8 cellular contexts compared by ENCODE assay signal in the genomic region with DNA sequence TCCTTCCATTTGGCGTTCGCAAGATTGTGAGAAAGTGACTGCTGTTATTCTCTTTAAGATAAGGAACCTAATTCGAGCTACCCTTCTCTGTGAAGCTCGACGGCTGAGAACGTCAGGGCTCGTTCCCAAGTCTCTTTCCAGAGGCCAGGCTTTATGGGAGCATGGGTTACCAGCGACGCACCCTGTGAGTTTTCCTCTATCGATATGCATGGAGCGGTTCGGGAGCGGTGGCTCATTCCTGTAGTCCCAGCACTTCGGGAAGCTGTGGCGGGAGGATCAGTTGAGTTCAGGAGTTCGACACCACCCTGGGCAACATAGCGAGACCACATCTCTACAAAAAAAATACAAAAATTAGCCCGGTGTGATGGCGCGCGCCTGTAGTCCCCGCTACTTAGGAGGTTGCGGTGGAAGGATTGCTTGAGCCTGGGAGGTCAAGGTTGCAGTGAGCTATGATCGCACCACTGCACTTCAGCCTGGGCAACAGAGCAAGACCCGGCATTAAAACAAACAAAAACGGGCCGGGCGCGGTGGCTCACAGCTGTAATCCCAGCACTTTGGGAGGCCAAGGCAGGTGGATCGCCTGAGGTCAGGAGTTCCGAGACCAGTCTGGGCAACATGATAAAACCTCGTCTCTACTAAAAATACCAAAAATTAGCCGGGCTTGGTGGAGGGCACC. TPM values are rescaled to one million over a fixed set of nuclear protein-coding genes. Genes with fewer than 3 reads are reported as not detected.
DNase-seq lines count a peak whose midpoint lies in the region; ATAC-seq, FAIRE-seq and TF ChIP-seq lines count a peak whose summit lies in the region.

No MANE protein-coding gene starts in this region.

- H3K36me3 Mint-ChIP-seq in T-helper 2 cell treated with Interferon-gamma antibody and Interleukin-4, amounts not matched to agents 5 μg/mL and 100 μg/mL, for 36 hours (ENCODE audit: low read depth): peaks cover 75% of the 10 kb centered on the region

- 72% methylated on average over 33 of the region's 33 CpGs for WGBS in GM12878 (ENCODE audit: insufficient coverage, insufficient replicate concordance, low lambda C conversion rate, missing lambda C conversion rate)
- WGBS in thymus: 31% methylated on average over 33 of the region's 33 CpGs

- H3K4me3 Mint-ChIP-seq in T-helper 2 cell treated with Interferon-gamma antibody and Interleukin-4, amounts not matched to agents 5 μg/mL and 100 μg/mL, for 36 hours: peak overlapping the region; percentile 84

- H3K79me2 ChIP-seq in GM12878 (ENCODE audit: control insufficient read depth, insufficient read depth, low read length): peaks cover 5% of the 10 kb centered on the region; the same call in 1 of the 2 replicates

- peaks cover 7 to 12% of the 10 kb centered on the region in 2 experiments for H3K36me3 ChIP-seq in GM12878 (ENCODE audit: control insufficient read depth in 2 of 2, insufficient read depth in 2 of 2, low read length in 1 of 2)
- H3K36me3 ChIP-seq in thymus (ENCODE audit: control insufficient read depth, insufficient read depth): peaks cover 40% of the 10 kb centered on the region

- TF ChIP-seq POLR2A in GM12878 (IDR thresholded peaks at IDR 0.05; ENCODE audit: low read depth, low read length): no peak

- peaks cover 4% of the 10 kb centered on the region; the same call in 1 of the 2 replicates for H3K4me1 ChIP-seq in GM12878 (ENCODE audit: control insufficient read depth, insufficient read depth, low read length)
- peaks cover 10% of the 10 kb centered on the region for H3K4me1 ChIP-seq in thymus (ENCODE audit: control insufficient read depth, insufficient read depth, low read length)

- no peak for DNase-seq in T-helper 2 cell treated with Interferon-gamma antibody and Interleukin-4, amounts not matched to agents 5 μg/mL and 100 μg/mL, for 36 hours (ENCODE audit: low spot score)
- DNase-seq in T-helper 2 cell (no peak), GM12878 (ENCODE audit: low read depth, low spot score) (no peak), LoVo (ENCODE audit: low spot score) (no peak), SIG-M5 (lab: John Stamatoyannopoulos, UW) (no peak)

- SMC1A ChIA-PET in GM12878 (lab: Charles Lee; ENCODE audit: uncharacterized antibody, unreplicated experiment): interaction anchor here (1.7 kb wide), 1 partner anchor 276 kb away, joined by 5 read pairs; the partner anchor contains the start of gene ZNF671

- in situ Hi-C loops in GM12878 (cut with MboI): no loop called here

- FAIRE-seq in GM12878 (lab: Jason Lieb, UNC): no peak

- H3K27ac ChIP-seq in GM12878 (ENCODE audit: control insufficient read depth, insufficient read depth) (peak overlapping the region; percentile 60), layer of hippocampus (ENCODE audit: low read depth, low read length) (peak overlapping the region; percentile 80), thymus (ENCODE audit: low read depth) (peak overlapping the region; percentile 86)

- no peaks in the 10 kb centered on the region for H4K20me1 ChIP-seq in GM12878 (ENCODE audit: control insufficient read depth, insufficient read depth)

- peaks cover 44% of the 10 kb centered on the region for H3K9me3 ChIP-seq in GM12878 (replicated peaks; ENCODE audit: control insufficient read depth, insufficient read depth, low read length)
- H3K9me3 ChIP-seq in thymus (ENCODE audit: control insufficient read depth): peaks cover 24% of the 10 kb centered on the region

- H3K4me2 ChIP-seq in GM12878 (ENCODE audit: control insufficient read depth, insufficient read depth): peak overlapping the region; percentile 46

- ATAC-seq in GM12878: no peak
- ATAC-seq in HG02678 (IDR thresholded peaks at IDR 0.05; ENCODE audit: unreplicated experiment): no peak

- POLR2A ChIA-PET in GM12878 (lab: Charles Lee): interaction anchor here (0.7 to 1.5 kb wide), 4 partner anchors 8 to 516 kb away, joined by 3 to 4 read pairs (median 3); partner anchors contain the start of gene ZBTB45

- H3K4me3 ChIP-seq in GM12878 (peak overlapping the region; percentile 71), thymus (ENCODE audit: low read length) (peak overlapping the region; percentile 71)

- H3K27me3 ChIP-seq in GM12878 (replicated peaks in 1 of 2; ENCODE audit: control insufficient read depth in 2 of 2, insufficient read depth in 2 of 2, low read length in 1 of 2) (no peaks in the 10 kb centered on the region), layer of hippocampus (ENCODE audit: control insufficient read depth, insufficient read depth, low read length) (no peaks in the 10 kb centered on the region), thymus (ENCODE audit: control insufficient read depth, insufficient read depth) (no peaks in the 10 kb centered on the region)

- H3K9ac ChIP-seq in GM12878 (ENCODE audit: control insufficient read depth, insufficient read depth, low read length): peak overlapping the region; percentile 77; the same call in 1 of the 2 replicates

- H3K9me3 Mint-ChIP-seq in T-helper 2 cell treated with Interferon-gamma antibody and Interleukin-4, amounts not matched to agents 5 μg/mL and 100 μg/mL, for 36 hours: peaks cover 69% of the 10 kb centered on the region

- H3K27ac Mint-ChIP-seq in T-helper 2 cell treated with Interferon-gamma antibody and Interleukin-4, amounts not matched to agents 5 μg/mL and 100 μg/mL, for 36 hours: peak overlapping the region; percentile 85

- peaks cover 14% of the 10 kb centered on the region for H3K4me1 Mint-ChIP-seq in T-helper 2 cell treated with Interferon-gamma antibody and Interleukin-4, amounts not matched to agents 5 μg/mL and 100 μg/mL, for 36 hours (ENCODE audit: low read depth)

- no peak for TF ChIP-seq EP300 in GM12878 (IDR thresholded peaks at IDR 0.05; ENCODE audit: borderline replicate concordance in 1 of 2, control insufficient read depth in 1 of 2, low read depth in 2 of 2, low read length in 2 of 2)

- TSS peak; percentile 60 for BruUV-seq in GM12878 (replicated peaks; lab: Mats Ljungman, UMichigan)

- H3K27me3 Mint-ChIP-seq in T-helper 2 cell treated with Interferon-gamma antibody and Interleukin-4, amounts not matched to agents 5 μg/mL and 100 μg/mL, for 36 hours (ENCODE audit: low read depth): no peaks in the 10 kb centered on the region

- intact Hi-C loops in GM12878 (cut with micrococcal nuclease; ENCODE audit: unreplicated experiment): no loop called here

- no peak for TF ChIP-seq CTCF in GM12878 (IDR thresholded peaks at IDR 0.05 in 2 of 3, conservative IDR thresholded peaks at IDR 0.05 in 1 of 3; ENCODE audit: control insufficient read depth in 2 of 3, extremely low read depth in 1 of 3, insufficient read depth in 1 of 3, low read depth in 3 of 3, low read length in 3 of 3)

- CTCF ChIA-PET in GM12878 (lab: Yijun Ruan, JAX): interaction anchor here (0.7 to 0.9 kb wide), 2 partner anchors 116 to 344 kb away, joined by 3 read pairs; no protein-coding TSS in a partner anchor

- H2AFZ ChIP-seq in GM12878 (ENCODE audit: control insufficient read depth, low read depth, low read length): peak overlapping the region; percentile 88

- TF ChIP-seq RAD21 in GM12878 (IDR thresholded peaks at IDR 0.05; ENCODE audit: insufficient read depth, low read depth, low read length): no peak

- RAD21 ChIA-PET in GM12878 (lab: Charles Lee; ENCODE audit: unreplicated experiment): no interaction called here

RNA-seq across cellular contexts. Expression of gene ZNF606, which starts 0.7 kb away (rescaled TPM):
- total RNA-seq in GM12878 (2013; cell fraction: nucleolus; rRNA removed): 51.9 and 58.1 TPM in 2 replicates
- total RNA-seq in GM12878 (2014; rRNA removed) (8.8 and 9.3 TPM in 2 replicates), GM12878 (2014; rRNA removed; fragmentation: Illumina TruSeq; extraction: Trizol) (6.4 and 6.5 TPM in 2 replicates), GM12878 (2021) (10.5 and 10.6 TPM in 2 replicates)
- polyA plus RNA-seq in GM12878 (2011; ENCODE audit: low read depth): 3.8 TPM
- polyA plus RNA-seq in GM12878 (2011; rRNA removed) (6.6 and 9.4 TPM in 2 replicates), GM12878 (2014; fragmentation: Illumina TruSeq; extraction: Trizol) (5.2 and 5.7 TPM in 2 replicates), GM12878 (2014; fragmentation: Nextera tagmentation; extraction: Ambion mirVana) (1 to 10 TPM; 2.2 TPM), GM12878 (2014; rRNA removed) (7.7 and 8.7 TPM in 2 replicates), GM12878 (2016; fragmentation: Nextera tagmentation; extraction: Ambion mirVana) (1 to 10 TPM; 9.1 to 9.3 TPM), thymus (18.8 TPM)
- polyA plus RNA-seq in GM12878 (2011; cell fraction: cytosol; rRNA removed): 6.0 and 7.3 TPM in 2 replicates
- polyA plus RNA-seq in GM12878 (2011; cell fraction: nucleus; rRNA removed): 12.5 and 12.6 TPM in 2 replicates
- 6.3 and 6.7 TPM in 2 replicates for polyA plus RNA-seq in GM12878 (2012)
- 5.9 and 8.6 TPM in 2 replicates for polyA minus RNA-seq in GM12878 (2011; rRNA and poly(A)+ RNA removed)
- 2.5 and 3.5 TPM in 2 replicates for polyA minus RNA-seq in GM12878 (2011; cell fraction: cytosol; rRNA and poly(A)+ RNA removed)
- 12.9 and 20.3 TPM in 2 replicates for polyA minus RNA-seq in GM12878 (2011; cell fraction: nucleus; rRNA and poly(A)+ RNA removed)

RNA-seq across cellular contexts. Expression of gene C19orf18, which starts 29.0 kb away (rescaled TPM):
- not detected in 2 replicates for total RNA-seq in GM12878 (2013; cell fraction: nucleolus; rRNA removed)
- total RNA-seq in GM12878 (2014; rRNA removed): not detected in 2 replicates
- 0.28 TPM in 1 of 2 replicates, not detected in the other for total RNA-seq in GM12878 (2014; rRNA removed; fragmentation: Illumina TruSeq; extraction: Trizol)
- total RNA-seq in GM12878 (2021): not detected in 2 replicates
- polyA plus RNA-seq in GM12878 (2011; ENCODE audit: low read depth): not detected
- 0.12 TPM in 1 of 2 replicates, not detected in the other for polyA plus RNA-seq in GM12878 (2011; rRNA removed)
- polyA plus RNA-seq in GM12878 (2011; cell fraction: cytosol; rRNA removed): not detected in 2 replicates
- polyA plus RNA-seq in GM12878 (2011; cell fraction: nucleus; rRNA removed): not detected in 2 replicates
- polyA plus RNA-seq in GM12878 (2012): 0.13 and 0.24 TPM in 2 replicates
- polyA plus RNA-seq in GM12878 (2014; fragmentation: Illumina TruSeq; extraction: Trizol): 0.30 TPM in 1 of 2 replicates, not detected in the other
- under 1 TPM in 1 of 2 experiments, not detected in 1; 0.21 TPM for polyA plus RNA-seq in GM12878 (2014; fragmentation: Nextera tagmentation; extraction: Ambion mirVana)
- polyA plus RNA-seq in GM12878 (2014; rRNA removed): 0.29 TPM in 1 of 2 replicates, not detected in the other
- not detected for polyA plus RNA-seq in GM12878 (2016; fragmentation: Nextera tagmentation; extraction: Ambion mirVana)
- polyA minus RNA-seq in GM12878 (2011; rRNA and poly(A)+ RNA removed): not detected in 2 replicates
- not detected in 2 replicates for polyA minus RNA-seq in GM12878 (2011; cell fraction: cytosol; rRNA and poly(A)+ RNA removed)
- polyA minus RNA-seq in GM12878 (2011; cell fraction: nucleus; rRNA and poly(A)+ RNA removed): not detected in 2 replicates
- polyA plus RNA-seq in thymus: 7.7 TPM

RNA-seq across cellular contexts. Expression of gene ZSCAN1, which starts 30.5 kb away (rescaled TPM):
- not detected in 2 replicates for total RNA-seq in GM12878 (2013; cell fraction: nucleolus; rRNA removed)
- total RNA-seq in GM12878 (2014; rRNA removed) (not detected in 2 replicates), GM12878 (2014; rRNA removed; fragmentation: Illumina TruSeq; extraction: Trizol) (not detected in 2 replicates), GM12878 (2021) (not detected in 2 replicates)
- not detected for polyA plus RNA-seq in GM12878 (2011; ENCODE audit: low read depth)
- polyA plus RNA-seq in GM12878 (2011; rRNA removed) (not detected in 2 replicates), GM12878 (2014; fragmentation: Illumina TruSeq; extraction: Trizol) (not detected in 2 replicates), GM12878 (2014; fragmentation: Nextera tagmentation; extraction: Ambion mirVana) (not detected), GM12878 (2014; rRNA removed) (not detected in 2 replicates), GM12878 (2016; fragmentation: Nextera tagmentation; extraction: Ambion mirVana) (not detected), thymus (1.6 TPM)
- polyA plus RNA-seq in GM12878 (2011; cell fraction: cytosol; rRNA removed): not detected in 2 replicates
- not detected in 2 replicates for polyA plus RNA-seq in GM12878 (2011; cell fraction: nucleus; rRNA removed)
- not detected in 2 replicates for polyA plus RNA-seq in GM12878 (2012)
- not detected in 2 replicates for polyA minus RNA-seq in GM12878 (2011; rRNA and poly(A)+ RNA removed)
- not detected in 2 replicates for polyA minus RNA-seq in GM12878 (2011; cell fraction: cytosol; rRNA and poly(A)+ RNA removed)
- not detected in 2 replicates for polyA minus RNA-seq in GM12878 (2011; cell fraction: nucleus; rRNA and poly(A)+ RNA removed)

RNA-seq across cellular contexts. Expression of gene ZNF256, which starts 55.8 kb away (rescaled TPM):
- total RNA-seq in GM12878 (2013; cell fraction: nucleolus; rRNA removed): 19.3 and 20.7 TPM in 2 replicates
- total RNA-seq in GM12878 (2014; rRNA removed) (3.3 and 3.8 TPM in 2 replicates), GM12878 (2014; rRNA removed; fragmentation: Illumina TruSeq; extraction: Trizol) (7.5 and 7.6 TPM in 2 replicates), GM12878 (2021) (4.6 and 4.8 TPM in 2 replicates)
- 8.6 TPM for polyA plus RNA-seq in GM12878 (2011; ENCODE audit: low read depth)
- polyA plus RNA-seq in GM12878 (2011; rRNA removed) (7.1 and 10.7 TPM in 2 replicates), GM12878 (2014; fragmentation: Illumina TruSeq; extraction: Trizol) (5.0 and 5.1 TPM in 2 replicates), GM12878 (2014; fragmentation: Nextera tagmentation; extraction: Ambion mirVana) (1 to 10 TPM; 1.0 to 2.9 TPM), GM12878 (2014; rRNA removed) (4.1 and 4.8 TPM in 2 replicates), GM12878 (2016; fragmentation: Nextera tagmentation; extraction: Ambion mirVana) (1 to 10 TPM; 3.3 to 3.8 TPM), thymus (7.0 TPM)
- 4.1 and 4.5 TPM in 2 replicates for polyA plus RNA-seq in GM12878 (2011; cell fraction: cytosol; rRNA removed)
- polyA plus RNA-seq in GM12878 (2011; cell fraction: nucleus; rRNA removed): 6.7 and 8.1 TPM in 2 replicates
- polyA plus RNA-seq in GM12878 (2012): 7.0 and 8.6 TPM in 2 replicates
- 7.1 and 10.8 TPM in 2 replicates for polyA minus RNA-seq in GM12878 (2011; rRNA and poly(A)+ RNA removed)
- polyA minus RNA-seq in GM12878 (2011; cell fraction: cytosol; rRNA and poly(A)+ RNA removed): 2.7 and 3.4 TPM in 2 replicates
- polyA minus RNA-seq in GM12878 (2011; cell fraction: nucleus; rRNA and poly(A)+ RNA removed): 4.8 and 6.8 TPM in 2 replicates

RNA-seq across cellular contexts. Expression of gene ZNF135, which starts 55.8 kb away (rescaled TPM):
- 0.17 and 0.25 TPM in 2 replicates for total RNA-seq in GM12878 (2013; cell fraction: nucleolus; rRNA removed)
- not detected in 2 replicates for total RNA-seq in GM12878 (2014; rRNA removed)
- total RNA-seq in GM12878 (2014; rRNA removed; fragmentation: Illumina TruSeq; extraction: Trizol): not detected in 2 replicates
- total RNA-seq in GM12878 (2021): 0.05 TPM in 1 of 2 replicates, not detected in the other
- not detected for polyA plus RNA-seq in GM12878 (2011; ENCODE audit: low read depth)
- polyA plus RNA-seq in GM12878 (2011; rRNA removed): 0.04 TPM in 2 replicates
- not detected in 2 replicates for polyA plus RNA-seq in GM12878 (2011; cell fraction: cytosol; rRNA removed)
- 0.07 and 0.09 TPM in 2 replicates for polyA plus RNA-seq in GM12878 (2011; cell fraction: nucleus; rRNA removed)
- polyA plus RNA-seq in GM12878 (2012): not detected in 2 replicates
- not detected in 2 replicates for polyA plus RNA-seq in GM12878 (2014; fragmentation: Illumina TruSeq; extraction: Trizol)
- not detected for polyA plus RNA-seq in GM12878 (2014; fragmentation: Nextera tagmentation; extraction: Ambion mirVana)
- polyA plus RNA-seq in GM12878 (2014; rRNA removed): not detected in 2 replicates
- polyA plus RNA-seq in GM12878 (2016; fragmentation: Nextera tagmentation; extraction: Ambion mirVana): not detected
- polyA minus RNA-seq in GM12878 (2011; rRNA and poly(A)+ RNA removed): not detected in 2 replicates
- polyA minus RNA-seq in GM12878 (2011; cell fraction: cytosol; rRNA and poly(A)+ RNA removed): not detected in 2 replicates
- polyA minus RNA-seq in GM12878 (2011; cell fraction: nucleus; rRNA and poly(A)+ RNA removed): not detected in 2 replicates
- 14.6 TPM for polyA plus RNA-seq in thymus
